ENCODE assay signal across 15 cellular contexts in genomic region chr14:35991356-35991755, GRCh38.
"Had no signal": no experiment of that assay in that cellular context is flagged by ENCODE, and none has a peak within 500 bp of the region (broad histone marks: within the 10 kb centered on the region; RNA-seq: fewer than 3 reads in every experiment).

No MANE protein-coding gene starts in this region.

- DNase-seq: activated CD4-positive, alpha-beta T cell treated with anti-CD3 and anti-CD28 coated beads for 1 hour; activated CD4-positive, alpha-beta T cell treated with anti-CD3 and anti-CD28 coated beads, Interleukin-2, amount 50 U/mL, for 48 hours; activated CD8-positive, alpha-beta memory T cell treated with anti-CD3 and anti-CD28 coated beads, Interleukin-2, amount 10 ng/mL, durations not matched to agents 7 days and 5 days; activated effector memory CD4-positive, alpha-beta T cell treated with anti-CD3 and anti-CD28 coated beads, Interleukin-2, amount 50 U/mL, for 16 hours; activated naive CD8-positive, alpha-beta T cell treated with anti-CD3 and anti-CD28 coated beads, Interleukin-2, amount 10 ng/mL, durations not matched to agents 7 days and 5 days; activated T-cell treated with anti-CD3 and anti-CD28 coated beads, Interleukin-2, amount 50 U/mL, for 24 hours; aorta; heart left ventricle; mammary epithelial cell; sigmoid colon; stimulated activated CD4-positive, alpha-beta T cell treated with anti-CD3 and anti-CD28 coated beads, Interleukin-2, amount 100 ng/mL, for 24 hours; stimulated activated naive B cell treated with anti-CD40 and anti-IgM and Interleukin-4, amounts not matched to agents 10 μg/mL and 1 μg/mL and 100 μg/mL, for 72 hours; T-helper 9 cell; upper lobe of left lung had no signal

- H3K27ac Mint-ChIP-seq: activated CD8-positive, alpha-beta memory T cell treated with anti-CD3 and anti-CD28 coated beads, Interleukin-2, amount 10 ng/mL, durations not matched to agents 7 days and 5 days; activated naive CD8-positive, alpha-beta T cell treated with anti-CD3 and anti-CD28 coated beads, Interleukin-2, amount 10 ng/mL, durations not matched to agents 7 days and 5 days; activated T-cell treated with anti-CD3 and anti-CD28 coated beads, Interleukin-2, amount 50 U/mL, for 24 hours; natural killer cell treated with Interleukin-12 subunit alpha and Interleukin-12 subunit beta and Interleukin-15 and Interleukin-18, amount 100 ng/mL, for 72 hours; stimulated activated naive B cell treated with anti-CD40 and anti-IgM and Interleukin-4, amounts not matched to agents 10 μg/mL and 1 μg/mL and 100 μg/mL, for 72 hours had no signal

- H3K36me3 Mint-ChIP-seq: activated CD8-positive, alpha-beta memory T cell treated with anti-CD3 and anti-CD28 coated beads, Interleukin-2, amount 10 ng/mL, durations not matched to agents 7 days and 5 days; activated naive CD8-positive, alpha-beta T cell treated with anti-CD3 and anti-CD28 coated beads, Interleukin-2, amount 10 ng/mL, durations not matched to agents 7 days and 5 days; natural killer cell treated with Interleukin-12 subunit alpha and Interleukin-12 subunit beta and Interleukin-15 and Interleukin-18, amount 100 ng/mL, for 72 hours; stimulated activated naive B cell treated with anti-CD40 and anti-IgM and Interleukin-4, amounts not matched to agents 10 μg/mL and 1 μg/mL and 100 μg/mL, for 72 hours had no signal

- ATAC-seq: activated CD8-positive, alpha-beta memory T cell treated with anti-CD3 and anti-CD28 coated beads, Interleukin-2, amount 10 ng/mL, durations not matched to agents 7 days and 5 days; heart left ventricle; stimulated activated naive B cell treated with anti-CD40 and anti-IgM and Interleukin-4, amounts not matched to agents 10 μg/mL and 1 μg/mL and 100 μg/mL, for 72 hours had no signal

- H3K27me3 Mint-ChIP-seq: activated CD8-positive, alpha-beta memory T cell treated with anti-CD3 and anti-CD28 coated beads, Interleukin-2, amount 10 ng/mL, durations not matched to agents 7 days and 5 days; activated naive CD8-positive, alpha-beta T cell treated with anti-CD3 and anti-CD28 coated beads, Interleukin-2, amount 10 ng/mL, durations not matched to agents 7 days and 5 days; activated T-cell treated with anti-CD3 and anti-CD28 coated beads, Interleukin-2, amount 50 U/mL, for 24 hours had no signal

- H3K9me3 Mint-ChIP-seq: activated naive CD8-positive, alpha-beta T cell treated with anti-CD3 and anti-CD28 coated beads, Interleukin-2, amount 10 ng/mL, durations not matched to agents 7 days and 5 days; activated T-cell treated with anti-CD3 and anti-CD28 coated beads, Interleukin-2, amount 50 U/mL, for 24 hours; natural killer cell treated with Interleukin-12 subunit alpha and Interleukin-12 subunit beta and Interleukin-15 and Interleukin-18, amount 100 ng/mL, for 72 hours; stimulated activated naive B cell treated with anti-CD40 and anti-IgM and Interleukin-4, amounts not matched to agents 10 μg/mL and 1 μg/mL and 100 μg/mL, for 72 hours had no signal

- H3K4me1 Mint-ChIP-seq: stimulated activated naive B cell treated with anti-CD40 and anti-IgM and Interleukin-4, amounts not matched to agents 10 μg/mL and 1 μg/mL and 100 μg/mL, for 72 hours had no signal

- H3K4me3 Mint-ChIP-seq: activated CD8-positive, alpha-beta memory T cell treated with anti-CD3 and anti-CD28 coated beads, Interleukin-2, amount 10 ng/mL, durations not matched to agents 7 days and 5 days; activated naive CD8-positive, alpha-beta T cell treated with anti-CD3 and anti-CD28 coated beads, Interleukin-2, amount 10 ng/mL, durations not matched to agents 7 days and 5 days; activated T-cell treated with anti-CD3 and anti-CD28 coated beads, Interleukin-2, amount 50 U/mL, for 24 hours; natural killer cell treated with Interleukin-12 subunit alpha and Interleukin-12 subunit beta and Interleukin-15 and Interleukin-18, amount 100 ng/mL, for 72 hours; stimulated activated naive B cell treated with anti-CD40 and anti-IgM and Interleukin-4, amounts not matched to agents 10 μg/mL and 1 μg/mL and 100 μg/mL, for 72 hours had no signal
